ENCODE assay signal across 8 cellular contexts in genomic region chr5:77030097-77031071, GRCh38. TPM values are rescaled to one million over a fixed set of nuclear protein-coding genes. Genes with fewer than 3 reads are reported as not detected.
A peak's percentile ranks its signal among the peaks of the same experiment; 100 is the strongest.
DNase-seq lines count a peak whose midpoint lies in the region; ATAC-seq, FAIRE-seq and TF ChIP-seq lines count a peak whose summit lies in the region.

TSS of gene AGGF1 (plus strand) at chr5:77030404. CDS start at chr5:77030767, 363 bp downstream.

- dilution Hi-C loops in keratinocyte (cut with MboI; ENCODE audit: extremely low pct_ligation_motif_present, low sequenced_read_pairs): no loop called here

- H3K9ac ChIP-seq in keratinocyte (ENCODE audit: control insufficient read depth, extremely low read depth, insufficient read depth, low read length): peak within 1 kb of the TSS; percentile 89

- no peaks in the 10 kb centered on the region for H3K36me3 ChIP-seq in keratinocyte (ENCODE audit: control insufficient read depth in 2 of 2, extremely low read depth in 1 of 2, insufficient read depth in 2 of 2, low read length in 2 of 2)

- H3K4me3 ChIP-seq in AG10803 (ENCODE audit: low read length) (peak within 1 kb of the TSS; percentile 86), keratinocyte (ENCODE audit: control insufficient read depth in 2 of 3, extremely low read depth in 1 of 3, insufficient read depth in 2 of 3, low read depth in 1 of 3, low read length in 3 of 3) (peak within 1 kb of the TSS; percentile 81 to 99 (median 95))

- H2AFZ ChIP-seq in keratinocyte (ENCODE audit: control insufficient read depth, low read length): peak within 1 kb of the TSS; percentile 95

- peak within 1 kb of the TSS; percentile 87 for H3K4me2 ChIP-seq in keratinocyte (ENCODE audit: control insufficient read depth, extremely low read depth, insufficient read depth, low read depth, low read length)

- H3K79me2 ChIP-seq in keratinocyte (ENCODE audit: control insufficient read depth, insufficient read depth, low read length): peaks cover 24% of the 10 kb centered on the region

- H3K4me3 Mint-ChIP-seq in chondrocyte (ENCODE audit: unreplicated experiment): peak within 1 kb of the TSS; percentile 95

- H3K9me1 ChIP-seq in keratinocyte (ENCODE audit: control insufficient read depth, extremely low read depth, insufficient read depth, low read length): no peaks in the 10 kb centered on the region

- no peak for TF ChIP-seq CTCF in AG10803 (conservative IDR thresholded peaks at IDR 0.05; ENCODE audit: low read length)
- TF ChIP-seq CTCF in chondrocyte (IDR thresholded peaks at IDR 0.05): no peak
- TF ChIP-seq CTCF in keratinocyte (optimal IDR thresholded peaks at IDR 0.05 in 1 of 3, IDR thresholded peaks at IDR 0.05 in 1 of 3, conservative IDR thresholded peaks at IDR 0.05 in 1 of 3; ENCODE audit: extremely low read depth in 1 of 3, insufficient read depth in 2 of 3, low read length in 3 of 3): no peak

- peaks cover 6% of the 10 kb centered on the region for H3K4me1 ChIP-seq in keratinocyte (ENCODE audit: control insufficient read depth, extremely low read depth, insufficient read depth, low read length)

- no peaks in the 10 kb centered on the region for H3K27me3 ChIP-seq in keratinocyte (ENCODE audit: control insufficient read depth, extremely low read depth, insufficient read depth, low read length)

- FAIRE-seq in keratinocyte (lab: Jason Lieb, UNC): peak; percentile 88

- H4K20me1 ChIP-seq in keratinocyte (ENCODE audit: control insufficient read depth, extremely low read depth, insufficient read depth, low read length): no peaks in the 10 kb centered on the region

- peak; percentile 91 for DNase-seq in AG10803 (ENCODE audit: low read depth)
- DNase-seq in NCI-H460 (ENCODE audit: extremely low read depth, low read depth): peak; percentile 89
- DNase-seq in activated CD4-positive, alpha-beta T cell treated with anti-CD3 and anti-CD28 coated beads for 24 hours (ENCODE audit: low read depth in 2 of 2): peak; percentile 85 to 86
- DNase-seq in chondrocyte (ENCODE audit: low spot score): peak; percentile 96
- peak; percentile 33 for DNase-seq in keratinocyte (ENCODE audit: low read depth, low spot score)
- peak; percentile 72 to 78 for DNase-seq in stimulated activated CD4-positive, alpha-beta T cell treated with anti-CD3 and anti-CD28 coated beads, Interleukin-15, amount 100 ng/mL, for 1 hour (ENCODE audit: low read depth in 1 of 2, low spot score in 1 of 2)

- no peaks in the 10 kb centered on the region for H3K27me3 Mint-ChIP-seq in chondrocyte (ENCODE audit: low read depth)

- H3K27ac ChIP-seq in keratinocyte (ENCODE audit: control insufficient read depth, insufficient read depth, low read length): peak within 1 kb of the TSS; percentile 76

- peaks cover 5% of the 10 kb centered on the region for H3K36me3 Mint-ChIP-seq in chondrocyte (ENCODE audit: low read depth)

- peaks cover 31% of the 10 kb centered on the region for H3K4me1 Mint-ChIP-seq in chondrocyte (ENCODE audit: low read depth)

- H3K27ac Mint-ChIP-seq in chondrocyte (ENCODE audit: unreplicated experiment): peak within 1 kb of the TSS; percentile 96

- ATAC-seq in GM19043 (IDR thresholded peaks at IDR 0.05; ENCODE audit: low read depth, unreplicated experiment) (peak; percentile 99), HG03378 (IDR thresholded peaks at IDR 0.05; ENCODE audit: unreplicated experiment) (peak; percentile 95)

- H3K9me3 ChIP-seq in keratinocyte (ENCODE audit: control insufficient read depth, low read depth, low read length): no peaks in the 10 kb centered on the region

- H3K9me3 Mint-ChIP-seq in chondrocyte (ENCODE audit: low read depth): peaks cover 9% of the 10 kb centered on the region

RNA-seq across cellular contexts. Expression of gene AGGF1, which starts in this region (rescaled TPM):
- total RNA-seq in NCI-H460 (2014; rRNA removed; shearing (Covaris generic)): 30.9 and 31.4 TPM in 2 replicates
- 20.2 and 28.9 TPM in 2 replicates for polyA plus RNA-seq in NCI-H460 (2014; cell fraction: nucleus; rRNA removed)
- total RNA-seq in chondrocyte: 17.3 to 21.0 TPM (median 17.4 TPM) in 3 replicates
- 9.4 to 20.1 TPM (median 16.3 TPM) in 3 replicates for polyA plus RNA-seq in keratinocyte
- polyA plus RNA-seq in keratinocyte (2011; ENCODE audit: low read depth): 11.7 TPM
- 9.1 and 14.4 TPM in 2 replicates for polyA plus RNA-seq in keratinocyte (2011; cell fraction: cytosol; rRNA removed)
- polyA plus RNA-seq in keratinocyte (2011; cell fraction: nucleus; rRNA removed): 9.2 and 15.1 TPM in 2 replicates
- polyA plus RNA-seq in keratinocyte (2012; ENCODE audit: low replicate concordance): 7.6 and 12.4 TPM in 2 replicates
- 3.1 to 7.3 TPM (median 5.5 TPM) in 3 replicates for polyA minus RNA-seq in keratinocyte
- 23.8 TPM for polyA minus RNA-seq in keratinocyte (2011; cell fraction: cytosol; rRNA and poly(A)+ RNA removed)
- polyA minus RNA-seq in keratinocyte (2011; cell fraction: nucleus; rRNA and poly(A)+ RNA removed): 8.1 and 12.1 TPM in 2 replicates

Comparison
In these comparisons a context has a peak if more than half of its experiments do, and no peak if none do; other contexts are left out.
1. Peak in every context shown above with its lines: DNase-seq, ATAC-seq, H3K4me3 ChIP-seq and H3K27ac ChIP-seq.
2. DNase-seq: peak in every context shown above with its lines; median percentile 96 in chondrocyte; 91 in AG10803; 89 in NCI-H460; 86 in activated CD4-positive, alpha-beta T cell treated with anti-CD3 and anti-CD28 coated beads for 24 hours; 75 in stimulated activated CD4-positive, alpha-beta T cell treated with anti-CD3 and anti-CD28 coated beads, Interleukin-15, amount 100 ng/mL, for 1 hour; 33 in keratinocyte.